24 cellular contexts compared by ENCODE assay signal in genomic region chr20:50866036-50866685, GRCh38.
A peak's percentile ranks its signal among the peaks of the same experiment; 100 is the strongest.
DNase-seq lines count a peak whose midpoint lies in the region; ATAC-seq, FAIRE-seq and TF ChIP-seq lines count a peak whose summit lies in the region.
"Had no signal": no experiment of that assay in that cellular context is flagged by ENCODE, and none has a peak within 500 bp of the region (broad histone marks: within the 10 kb centered on the region; RNA-seq: fewer than 3 reads in every experiment).

No MANE protein-coding gene starts in this region.

- no peak overlapping the region for H4K91ac ChIP-seq in IMR-90 (ENCODE audit: insufficient read depth, low read depth, low read length)

- no peak overlapping the region for H2BK15ac ChIP-seq in IMR-90 (ENCODE audit: low read depth, low read length)

- FAIRE-seq in kidney (lab: Jason Lieb, UNC) = no peak
- FAIRE-seq: GM19239, H54 had no signal

- peak overlapping the region; percentile 40 for H2BK120ac ChIP-seq in IMR-90 (ENCODE audit: low read depth, low read length)

- no peak overlapping the region for H3K18ac ChIP-seq in IMR-90 (ENCODE audit: low read depth, low read length)

- H3K27me3 Mint-ChIP-seq in stimulated activated naive CD8-positive, alpha-beta T cell treated with anti-CD3 and anti-CD28 coated beads, Interleukin-15, amount 100 ng/mL, for 72 hours = no peaks in the 10 kb centered on the region
- no peaks in the 10 kb centered on the region for H3K27me3 Mint-ChIP-seq in stimulated activated naive B cell treated with anti-CD40 and anti-IgM and Interleukin-4, amounts not matched to agents 10 μg/mL and 1 μg/mL and 100 μg/mL, for 72 hours
- H3K27me3 Mint-ChIP-seq in mesothelial cell of epicardium (ENCODE audit: low read depth) = no peaks in the 10 kb centered on the region
- H3K27me3 Mint-ChIP-seq: CD4-positive, CD25-positive, alpha-beta regulatory T cell had no signal

- no peaks in the 10 kb centered on the region for H3K4me1 Mint-ChIP-seq in stimulated activated naive CD8-positive, alpha-beta T cell treated with anti-CD3 and anti-CD28 coated beads, Interleukin-15, amount 100 ng/mL, for 72 hours
- H3K4me1 Mint-ChIP-seq in stimulated activated naive B cell treated with anti-CD40 and anti-IgM and Interleukin-4, amounts not matched to agents 10 μg/mL and 1 μg/mL and 100 μg/mL, for 72 hours = peaks cover 8 to 9% of the 10 kb centered on the region in 2 donors
- peaks cover 16% of the 10 kb centered on the region for H3K4me1 Mint-ChIP-seq in mesothelial cell of epicardium
- H3K4me1 Mint-ChIP-seq: CD4-positive, CD25-positive, alpha-beta regulatory T cell had no signal

- H4K8ac ChIP-seq in IMR-90 (ENCODE audit: low read depth in 2 of 2, low read length in 2 of 2) = peak overlapping the region in 1 of 2 experiments; percentile 46; a peak in 1 of 4 replicates

- H2BK5ac ChIP-seq in IMR-90 (ENCODE audit: low read depth, low read length, poor library complexity, severe bottlenecking) = no peak overlapping the region

- POLR2A ChIA-PET in IMR-90 (lab: Charles Lee; ENCODE audit: unreplicated experiment) = no interaction called here

- peak overlapping the region; percentile 47; the same call in 1 of the 2 replicates for H2BK20ac ChIP-seq in IMR-90 (ENCODE audit: low read depth, low read length)

- WGBS in IMR-90 (ENCODE audit: extremely low coverage in 2 of 2, insufficient read length in 1 of 2), 2 experiments = 42% methylated on average over 6 of the region's 12 CpGs; no CpG with 5 or more reads in 1 of the 2 experiments

- TF ChIP-seq RAD21 in IMR-90 (IDR thresholded peaks at IDR 0.05; ENCODE audit: low read length) = no peak

- no peaks in the 10 kb centered on the region for H3K36me3 ChIP-seq in IMR-90 (ENCODE audit: control insufficient read depth, insufficient read depth, low read length)
- H3K36me3 ChIP-seq in kidney (ENCODE audit: control insufficient read depth in 1 of 2, insufficient read depth in 2 of 2, low read length in 2 of 2) = no peaks in the 10 kb centered on the region
- H3K36me3 ChIP-seq: MG63 had no signal

- BruUV-seq in IMR-90 (replicated peaks; lab: Mats Ljungman, UMichigan) = no TSS peak

- H3K4me1 ChIP-seq in IMR-90 (ENCODE audit: control insufficient read depth, insufficient read depth, low read length) (peaks cover 23% of the 10 kb centered on the region), kidney (ENCODE audit: control insufficient read depth in 1 of 2, insufficient read depth in 1 of 2, low read depth in 1 of 2, low read length in 2 of 2) (no peaks in the 10 kb centered on the region)

- H4K20me1 ChIP-seq in IMR-90 (ENCODE audit: insufficient read depth, low read length) = peaks cover 16% of the 10 kb centered on the region; the same call in 1 of the 2 replicates

- H2AK9ac ChIP-seq in IMR-90 (replicated peaks; ENCODE audit: low read depth, low read length, poor library complexity) = no peak overlapping the region

- CTCF ChIA-PET in IMR-90 (lab: Yijun Ruan, JAX) = interaction anchor here (0.6 to 1.1 kb wide), 2 partner anchors 54 to 72 kb away, joined by 3 read pairs; no protein-coding TSS in a partner anchor

- H3K27ac ChIP-seq in IMR-90 (ENCODE audit: insufficient read depth, low read length) = no peak overlapping the region
- H3K27ac ChIP-seq in kidney (ENCODE audit: low read depth in 2 of 2, low read length in 2 of 2) = no peak overlapping the region
- H3K27ac ChIP-seq: PC-9 had no signal

- no peak overlapping the region for H3K23ac ChIP-seq in IMR-90 (ENCODE audit: low read depth, low read length)

- TF ChIP-seq CTCF in IMR-90 (conservative IDR thresholded peaks at IDR 0.05; ENCODE audit: low read depth, low read length) (no peak), kidney (IDR thresholded peaks at IDR 0.05; ENCODE audit: borderline replicate concordance, extremely low read depth, insufficient read depth) (no peak), foreskin fibroblast (IDR thresholded peaks at IDR 0.05; ENCODE audit: low read depth, low read length) (no peak), mesothelial cell of epicardium (IDR thresholded peaks at IDR 0.05; ENCODE audit: unreplicated experiment) (no peak)

- H3K4me3 Mint-ChIP-seq in stimulated activated naive CD8-positive, alpha-beta T cell treated with anti-CD3 and anti-CD28 coated beads, Interleukin-15, amount 100 ng/mL, for 72 hours = no peak overlapping the region
- H3K4me3 Mint-ChIP-seq in stimulated activated naive B cell treated with anti-CD40 and anti-IgM and Interleukin-4, amounts not matched to agents 10 μg/mL and 1 μg/mL and 100 μg/mL, for 72 hours = no peak overlapping the region
- H3K4me3 Mint-ChIP-seq in mesothelial cell of epicardium = no peak overlapping the region
- H3K4me3 Mint-ChIP-seq: CD4-positive, CD25-positive, alpha-beta regulatory T cell had no signal

- H3K79me1 ChIP-seq in IMR-90 (ENCODE audit: low read depth in 1 of 2, low read length in 2 of 2) = peaks cover 0 to 19% of the 10 kb centered on the region in 2 experiments; a peak in 2 of 4 replicates

- H3K4me3 ChIP-seq in IMR-90 (ENCODE audit: insufficient read depth, low read depth, low read length) (no peak overlapping the region), kidney (ENCODE audit: low read length in 2 of 2) (no peak overlapping the region), foreskin fibroblast (ENCODE audit: low read depth in 1 of 2, low read length in 2 of 2) (no peak overlapping the region)
- H3K4me3 ChIP-seq: MG63, PC-9 had no signal

- H3K36me3 Mint-ChIP-seq in stimulated activated naive B cell treated with anti-CD40 and anti-IgM and Interleukin-4, amounts not matched to agents 10 μg/mL and 1 μg/mL and 100 μg/mL, for 72 hours = peaks cover 9 to 21% of the 10 kb centered on the region in 2 donors
- no peaks in the 10 kb centered on the region for H3K36me3 Mint-ChIP-seq in mesothelial cell of epicardium

- H3K9me3 Mint-ChIP-seq in stimulated activated naive CD8-positive, alpha-beta T cell treated with anti-CD3 and anti-CD28 coated beads, Interleukin-15, amount 100 ng/mL, for 72 hours = no peaks in the 10 kb centered on the region
- H3K9me3 Mint-ChIP-seq in stimulated activated naive B cell treated with anti-CD40 and anti-IgM and Interleukin-4, amounts not matched to agents 10 μg/mL and 1 μg/mL and 100 μg/mL, for 72 hours = no peaks in the 10 kb centered on the region
- no peaks in the 10 kb centered on the region for H3K9me3 Mint-ChIP-seq in mesothelial cell of epicardium
- H3K9me3 Mint-ChIP-seq: CD4-positive, CD25-positive, alpha-beta regulatory T cell had no signal

- peak overlapping the region; percentile 42; the same call in 1 of the 2 replicates for H3K14ac ChIP-seq in IMR-90 (replicated peaks; ENCODE audit: low read depth, low read length)

- intact Hi-C loops in IMR-90 (cut with micrococcal nuclease) (no loop called here), kidney (cut with DNase I) (loop anchor here (10.0 kb wide), 1 partner anchor 59 kb away; no protein-coding TSS in a partner anchor)

- H3K9me1 ChIP-seq in IMR-90 (ENCODE audit: insufficient read depth, low read length) = peaks cover 27% of the 10 kb centered on the region

- ATAC-seq in stimulated activated naive CD8-positive, alpha-beta T cell treated with anti-CD3 and anti-CD28 coated beads, Interleukin-15, amount 100 ng/mL, for 72 hours = no peak
- ATAC-seq in stimulated activated naive CD8-positive, alpha-beta T cell treated with anti-CD3 and anti-CD28 coated beads, Interleukin-15, Interleukin-2, amounts not matched to agents 100 U/mL and 50 U/mL, for 24 hours = no peak
- peak; percentile 71 for ATAC-seq in IMR-90 (ENCODE audit: low read depth)
- no peak for ATAC-seq in stimulated activated naive B cell treated with anti-CD40 and anti-IgM and Interleukin-4, amounts not matched to agents 10 μg/mL and 1 μg/mL and 100 μg/mL, for 72 hours (replicated peaks)
- ATAC-seq in HG03159 (IDR thresholded peaks at IDR 0.05; ENCODE audit: unreplicated experiment) = no peak

- no peak for TF ChIP-seq POLR2A in IMR-90 (IDR thresholded peaks at IDR 0.05; ENCODE audit: low read depth, low read length)

- H3K9ac ChIP-seq in IMR-90 (ENCODE audit: low read depth, low read length) (no peak overlapping the region), kidney (ENCODE audit: low read length in 2 of 2) (no peak overlapping the region)

- peak overlapping the region; percentile 44 for H2AK5ac ChIP-seq in IMR-90 (ENCODE audit: low read depth, low read length)

- H3K9me3 ChIP-seq in IMR-90 (ENCODE audit: control insufficient read depth, insufficient read depth, low read length) (no peaks in the 10 kb centered on the region), kidney (ENCODE audit: control insufficient read depth in 1 of 2, low read length in 2 of 2) (no peaks in the 10 kb centered on the region)
- H3K9me3 ChIP-seq: MG63 had no signal

- no peak for DNase-seq in stimulated activated naive CD8-positive, alpha-beta T cell treated with anti-CD3 and anti-CD28 coated beads, Interleukin-15, amount 100 ng/mL, for 72 hours
- no peak for DNase-seq in stimulated activated naive CD8-positive, alpha-beta T cell treated with anti-CD3 and anti-CD28 coated beads, Interleukin-15, Interleukin-2, amounts not matched to agents 100 U/mL and 50 U/mL, for 24 hours
- DNase-seq in IMR-90 (peak; percentile 53), kidney (peak; percentile 54), foreskin fibroblast (no peak), mesothelial cell of epicardium (ENCODE audit: low spot score in 2 of 2, unreplicated experiment in 2 of 2) (no peak)
- no peak for DNase-seq in stimulated activated naive B cell treated with anti-CD40 and anti-IgM and Interleukin-4, amounts not matched to agents 10 μg/mL and 1 μg/mL and 100 μg/mL, for 72 hours
- DNase-seq: CD4-positive, CD25-positive, alpha-beta regulatory T cell; DMS53; KG1; MG63; NCI-H1105 treated with DMSO at 0.1 percent for 48 hours; NCI-H146; NCI-H1930; NCI-H2107; NCI-H524; NCI-H774; NK-92 treated with Interleukin-12 subunit alpha and Interleukin-12 subunit beta, amount 100 ng/mL, for 24 hours; PC-9; RPMI8226; SHP77 treated with DMSO at 0.1 percent for 48 hours had no signal

- peak overlapping the region; percentile 4 for H2AFZ ChIP-seq in IMR-90 (replicated peaks; ENCODE audit: low read length, poor library complexity)
- H2AFZ ChIP-seq: PC-9 had no signal

- H3K27me3 ChIP-seq in IMR-90 (ENCODE audit: control insufficient read depth, insufficient read depth, low read length) = no peaks in the 10 kb centered on the region
- H3K27me3 ChIP-seq: MG63 had no signal

- H3K27ac Mint-ChIP-seq in stimulated activated naive CD8-positive, alpha-beta T cell treated with anti-CD3 and anti-CD28 coated beads, Interleukin-15, amount 100 ng/mL, for 72 hours = peak overlapping the region; percentile 59 to 69
- H3K27ac Mint-ChIP-seq in stimulated activated naive B cell treated with anti-CD40 and anti-IgM and Interleukin-4, amounts not matched to agents 10 μg/mL and 1 μg/mL and 100 μg/mL, for 72 hours = peak overlapping the region; percentile 47
- no peak overlapping the region for H3K27ac Mint-ChIP-seq in mesothelial cell of epicardium
- H3K27ac Mint-ChIP-seq: CD4-positive, CD25-positive, alpha-beta regulatory T cell had no signal

- in situ Hi-C loops in IMR-90 (cut with MboI; ENCODE audit: low sequenced_read_pairs) = no loop called here

- H3K4me2 ChIP-seq in IMR-90 (ENCODE audit: low read depth, low read length) = no peak overlapping the region; the same call in 1 of the 2 replicates
- H3K4me2 ChIP-seq: PC-9 had no signal

- no peak overlapping the region for H4K5ac ChIP-seq in IMR-90 (ENCODE audit: low read depth, low read length)

- H3K56ac ChIP-seq in IMR-90 (ENCODE audit: extremely low read depth, insufficient read depth, low read length) = no peak overlapping the region

- peak overlapping the region; percentile 68 for H3K4ac ChIP-seq in IMR-90 (ENCODE audit: low read depth, low read length)

- dilution Hi-C loops in IMR-90 (cut with HindIII; ENCODE audit: low sequenced_read_pairs, unreplicated experiment) = no loop called here

Comparison
In these comparisons a context has a peak if more than half of its experiments do, and no peak if none do; other contexts are left out.
1. DNase-seq: peak in IMR-90 (single experiment) and kidney (single experiment); none in stimulated activated naive CD8-positive, alpha-beta T cell treated with anti-CD3 and anti-CD28 coated beads, Interleukin-15, amount 100 ng/mL, for 72 hours (0 of 2), stimulated activated naive CD8-positive, alpha-beta T cell treated with anti-CD3 and anti-CD28 coated beads, Interleukin-15, Interleukin-2, amounts not matched to agents 100 U/mL and 50 U/mL, for 24 hours (single experiment), stimulated activated naive B cell treated with anti-CD40 and anti-IgM and Interleukin-4, amounts not matched to agents 10 μg/mL and 1 μg/mL and 100 μg/mL, for 72 hours (single experiment), foreskin fibroblast (0 of 2) and mesothelial cell of epicardium (0 of 2).